Comparison of ENCODE assay signal across 20 cellular contexts in genomic region chr11:73469401-73469800, GRCh38.
A peak's percentile ranks its signal among the peaks of the same experiment; 100 is the strongest.
DNase-seq lines count a peak whose midpoint lies in the region; ATAC-seq and TF ChIP-seq lines count a peak whose summit lies in the region.
"Had no signal": no experiment of that assay in that cellular context is flagged by ENCODE, and none has a peak within 500 bp of the region (broad histone marks: within the 10 kb centered on the region; RNA-seq: fewer than 3 reads in every experiment).

No MANE protein-coding gene starts in this region.

- peak; percentile 65 to 75 for TF ChIP-seq EP300 in tibial nerve (IDR thresholded peaks at IDR 0.05)

- H2AFZ ChIP-seq in GM23248: no peak overlapping the region

- 17% methylated on average over 3 of the region's 3 CpGs for WGBS in right cardiac atrium
- WGBS in tibial nerve, 2 donors: 68 to 72% methylated on average over 3 of the region's 3 CpGs
- WGBS in GM23248 (ENCODE audit: low coverage in 1 of 2, low lambda C conversion rate in 2 of 2, missing lambda C conversion rate in 2 of 2), 2 experiments: 100% methylated on average over 3 of the region's 3 CpGs

- H3K4me3 Mint-ChIP-seq in mesothelial cell of epicardium: no peak overlapping the region
- H3K4me3 Mint-ChIP-seq: activated naive CD4-positive, alpha-beta T cell treated with anti-CD3 and anti-CD28 coated beads for 36 hours; T-helper 2 cell treated with Interferon-gamma antibody and Interleukin-4, amounts not matched to agents 5 μg/mL and 100 μg/mL, for 36 hours had no signal

- no peaks in the 10 kb centered on the region for H3K9me3 Mint-ChIP-seq in mesothelial cell of epicardium
- H3K9me3 Mint-ChIP-seq: activated naive CD4-positive, alpha-beta T cell treated with anti-CD3 and anti-CD28 coated beads for 36 hours; T-helper 2 cell treated with Interferon-gamma antibody and Interleukin-4, amounts not matched to agents 5 μg/mL and 100 μg/mL, for 36 hours had no signal

- no peaks in the 10 kb centered on the region for H3K9me3 ChIP-seq in right cardiac atrium (ENCODE audit: control insufficient read depth, low read length)
- no peaks in the 10 kb centered on the region for H3K9me3 ChIP-seq in tibial nerve
- H3K9me3 ChIP-seq in GM23248 (ENCODE audit: low read depth): no peaks in the 10 kb centered on the region
- H3K9me3 ChIP-seq: neutrophil, SJCRH30, suprapubic skin had no signal

- ATAC-seq in right cardiac atrium: peak; percentile 51 to 64
- ATAC-seq: sciatic nerve had no signal

- no peak overlapping the region for H3K27ac Mint-ChIP-seq in mesothelial cell of epicardium
- H3K27ac Mint-ChIP-seq: activated naive CD4-positive, alpha-beta T cell treated with anti-CD3 and anti-CD28 coated beads for 36 hours; T-helper 2 cell treated with Interferon-gamma antibody and Interleukin-4, amounts not matched to agents 5 μg/mL and 100 μg/mL, for 36 hours had no signal

- no peak overlapping the region for H3K4me2 ChIP-seq in GM23248 (ENCODE audit: unreplicated experiment)

- no peaks in the 10 kb centered on the region for H4K20me1 ChIP-seq in GM23248 (ENCODE audit: insufficient read depth)

- H3K36me3 Mint-ChIP-seq in mesothelial cell of epicardium: no peaks in the 10 kb centered on the region

- in situ Hi-C loops in GM23248 (cut with MboI): no loop called here

- H3K36me3 ChIP-seq in tibial nerve (peaks cover 0 to 4% (median 0%) of the 10 kb centered on the region in 3 donors), GM23248 (ENCODE audit: low read depth) (no peaks in the 10 kb centered on the region)
- H3K36me3 ChIP-seq: SJCRH30, suprapubic skin had no signal

- no peaks in the 10 kb centered on the region for H3K27me3 ChIP-seq in right cardiac atrium (ENCODE audit: control insufficient read depth, insufficient read depth)
- H3K27me3 ChIP-seq in tibial nerve: no peaks in the 10 kb centered on the region
- no peaks in the 10 kb centered on the region for H3K27me3 ChIP-seq in GM23248 (replicated peaks; ENCODE audit: insufficient read depth)
- H3K27me3 ChIP-seq: neutrophil, SJCRH30, suprapubic skin had no signal

- DNase-seq in NCI-H1092 treated with DMSO at 0.1 percent for 48 hours (lab: John Stamatoyannopoulos, UW) (peak; percentile 22), NCI-H1092 (lab: John Stamatoyannopoulos, UW) (no peak), cardiac fibroblast (ENCODE audit: low read depth in 2 of 2) (peak; percentile 36 to 65), right cardiac atrium (peak in 1 of 3 donors; percentile 30), tibial nerve (ENCODE audit: low spot score in 2 of 2) (peak in 1 of 2 donors; percentile 16), NCI-H187 treated with DMSO at 0.1 percent for 48 hours (lab: John Stamatoyannopoulos, UW) (no peak), GM23248 (no peak), mesothelial cell of epicardium (ENCODE audit: low spot score in 2 of 2, unreplicated experiment in 2 of 2) (no peak)
- DNase-seq: 8988T; activated CD4-positive, alpha-beta T cell treated with anti-CD3 and anti-CD28 coated beads for 48 hours; activated naive CD4-positive, alpha-beta T cell treated with anti-CD3 and anti-CD28 coated beads for 36 hours; DMS 273 treated with DMSO at 0.1 percent for 48 hours; kidney glomerular epithelial cell; NCI-H187; NCI-H510A; SJCRH30 had no signal

- H3K4me3 ChIP-seq in cardiac fibroblast (replicated peaks in 1 of 2; ENCODE audit: low read depth in 2 of 2, low read length in 2 of 2): no peak overlapping the region
- no peak overlapping the region for H3K4me3 ChIP-seq in right cardiac atrium (ENCODE audit: low read length)
- H3K4me3 ChIP-seq in tibial nerve: no peak overlapping the region
- H3K4me3 ChIP-seq in GM23248: no peak overlapping the region
- H3K4me3 ChIP-seq: SJCRH30, suprapubic skin had no signal

- no peak for TF ChIP-seq CTCF in cardiac fibroblast (IDR thresholded peaks at IDR 0.05; ENCODE audit: low read depth, low read length)
- TF ChIP-seq CTCF in tibial nerve (IDR thresholded peaks at IDR 0.05): no peak
- no peak for TF ChIP-seq CTCF in mesothelial cell of epicardium (IDR thresholded peaks at IDR 0.05; ENCODE audit: unreplicated experiment)

- H3K79me2 ChIP-seq in GM23248 (ENCODE audit: insufficient read depth): peaks cover 44% of the 10 kb centered on the region

- H3K9me2 ChIP-seq in GM23248 (ENCODE audit: insufficient read depth): no peaks in the 10 kb centered on the region

- peaks cover 6% of the 10 kb centered on the region for H3K4me1 Mint-ChIP-seq in mesothelial cell of epicardium

- peaks cover 17% of the 10 kb centered on the region for H3F3A ChIP-seq in GM23248 (ENCODE audit: insufficient read depth)

- H3K9ac ChIP-seq in GM23248: no peak overlapping the region

- H3K27me3 Mint-ChIP-seq in mesothelial cell of epicardium (ENCODE audit: low read depth): no peaks in the 10 kb centered on the region

- H3K27ac ChIP-seq in right cardiac atrium (ENCODE audit: low read length) (peak overlapping the region; percentile 94), tibial nerve (peak overlapping the region in 2 of 4 donors; percentile 15 to 46), GM23248 (no peak overlapping the region)
- H3K27ac ChIP-seq: neutrophil, SJCRH30, suprapubic skin had no signal

- peaks cover 9% of the 10 kb centered on the region for H3K4me1 ChIP-seq in right cardiac atrium (ENCODE audit: control insufficient read depth, insufficient read depth, low read length)
- H3K4me1 ChIP-seq in tibial nerve: peaks cover 0 to 61% (median 7%) of the 10 kb centered on the region in 4 donors
- peaks cover 18% of the 10 kb centered on the region for H3K4me1 ChIP-seq in GM23248 (ENCODE audit: insufficient read depth)

- intact Hi-C loops in right cardiac atrium (cut with DNase I): loop anchor here in 1 of 4 donors (10.0 kb wide), 1 partner anchor 65 kb away; no protein-coding TSS in a partner anchor

- no peak for TF ChIP-seq POLR2A in tibial nerve (IDR thresholded peaks at IDR 0.05)

Comparison
In these comparisons a context has a peak if more than half of its experiments do, and no peak if none do; other contexts are left out.
1. DNase-seq: peak in NCI-H1092 treated with DMSO at 0.1 percent for 48 hours (single experiment) and cardiac fibroblast (2 of 2); none in NCI-H1092 (single experiment), NCI-H187 treated with DMSO at 0.1 percent for 48 hours (single experiment), GM23248 (single experiment) and mesothelial cell of epicardium (0 of 2).